In the genomic region with DNA sequence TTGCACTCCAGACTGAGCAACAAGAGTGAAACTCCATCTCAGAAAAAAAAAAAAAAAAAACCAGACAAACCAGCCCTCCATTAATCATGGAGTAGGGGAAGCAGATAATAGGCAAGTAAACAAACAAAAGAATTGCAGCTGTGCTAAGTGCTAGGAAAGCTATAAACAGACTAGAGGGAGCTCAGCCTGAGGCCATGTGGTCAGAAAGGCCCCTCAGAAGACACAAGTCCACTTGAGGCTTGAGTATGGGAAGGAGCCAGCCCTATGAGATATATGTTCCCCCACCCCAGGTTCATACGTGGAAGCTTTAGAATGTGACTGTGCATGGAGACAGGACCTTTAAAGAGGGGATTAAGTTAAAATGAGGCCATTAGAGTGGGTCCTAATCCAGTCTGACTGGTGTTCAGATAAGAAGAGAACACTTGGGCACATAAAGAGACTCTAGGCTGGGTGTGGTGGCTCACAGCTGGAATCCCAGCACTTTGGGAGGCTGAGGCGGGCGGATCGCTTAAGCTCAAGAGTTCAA, we compare ENCODE assay signal across 13 cellular contexts.
A peak's percentile ranks its signal among the peaks of the same experiment; 100 is the strongest.
DNase-seq lines count a peak whose midpoint lies in the region; ATAC-seq and TF ChIP-seq lines count a peak whose summit lies in the region.
"Had no signal": no experiment of that assay in that cellular context is flagged by ENCODE, and none has a peak within 500 bp of the region (broad histone marks: within the 10 kb centered on the region; RNA-seq: fewer than 3 reads in every experiment).

No MANE protein-coding gene starts in this region.

- H3K9me2 ChIP-seq in hepatocyte (replicated peaks; ENCODE audit: insufficient read depth) = no peaks in the 10 kb centered on the region

- H3K27me3 Mint-ChIP-seq in Caco-2 (ENCODE audit: insufficient read depth, unreplicated experiment) = no peaks in the 10 kb centered on the region
- H3K27me3 Mint-ChIP-seq: activated CD4-positive, alpha-beta memory T cell treated with anti-CD3 and anti-CD28 coated beads, Interleukin-2, amount 10 ng/mL, durations not matched to agents 7 days and 5 days had no signal

- intact Hi-C loops in Caco-2 (cut with micrococcal nuclease; ENCODE audit: unreplicated experiment) = no loop called here

- CTCF ChIA-PET in Caco-2 (lab: Charles Lee) = interaction anchor here (0.7 to 1.2 kb wide), 5 partner anchors 9 to 239 kb away, joined by 3 to 6 read pairs (median 4); no protein-coding TSS in a partner anchor

- POLR2A ChIA-PET in Caco-2 (lab: Charles Lee) = interaction anchor here (0.6 kb wide), 1 partner anchor 448 kb away, joined by 4 read pairs; no protein-coding TSS in a partner anchor

- in situ Hi-C loops in KBM-7 (cut with MboI; ENCODE audit: low pct_unique_long_range_greater_than_20kb, low sequenced_read_pairs) = no loop called here

- ATAC-seq in HG03521 (IDR thresholded peaks at IDR 0.05; ENCODE audit: unreplicated experiment) (no peak), HG03439 (IDR thresholded peaks at IDR 0.05; ENCODE audit: unreplicated experiment) (no peak), HG03135 (IDR thresholded peaks at IDR 0.05; ENCODE audit: unreplicated experiment) (no peak)
- ATAC-seq: mucosa of descending colon had no signal

- H3K27ac Mint-ChIP-seq in Caco-2 (ENCODE audit: unreplicated experiment) = peak overlapping the region; percentile 71
- H3K27ac Mint-ChIP-seq: activated CD4-positive, alpha-beta memory T cell treated with anti-CD3 and anti-CD28 coated beads, Interleukin-2, amount 10 ng/mL, durations not matched to agents 7 days and 5 days had no signal

- H3K4me1 ChIP-seq in Caco-2 (peaks cover 14% of the 10 kb centered on the region), hepatocyte (ENCODE audit: insufficient read depth) (no peaks in the 10 kb centered on the region)

- H3K4me2 ChIP-seq in hepatocyte = no peak overlapping the region

- H3K79me2 ChIP-seq in hepatocyte = no peaks in the 10 kb centered on the region

- no peak for TF ChIP-seq CTCF in Caco-2 (IDR thresholded peaks at IDR 0.05; ENCODE audit: insufficient read depth in 1 of 2, low read depth in 1 of 2, low read length in 1 of 2, severe bottlenecking in 1 of 2, unreplicated experiment in 1 of 2)
- TF ChIP-seq CTCF in hepatocyte (IDR thresholded peaks at IDR 0.05; ENCODE audit: poor library complexity) = no peak

- no peak overlapping the region for H3K4me3 Mint-ChIP-seq in Caco-2 (ENCODE audit: unreplicated experiment)
- H3K4me3 Mint-ChIP-seq: activated CD4-positive, alpha-beta memory T cell treated with anti-CD3 and anti-CD28 coated beads, Interleukin-2, amount 10 ng/mL, durations not matched to agents 7 days and 5 days had no signal

- no peaks in the 10 kb centered on the region for H3K27me3 ChIP-seq in Caco-2 (replicated peaks; ENCODE audit: control insufficient read depth, insufficient read depth, low read length)
- H3K27me3 ChIP-seq in hepatocyte = no peaks in the 10 kb centered on the region

- peaks cover 14% of the 10 kb centered on the region for H3K4me1 Mint-ChIP-seq in Caco-2 (ENCODE audit: low read depth, unreplicated experiment)
- H3K4me1 Mint-ChIP-seq: activated CD4-positive, alpha-beta memory T cell treated with anti-CD3 and anti-CD28 coated beads, Interleukin-2, amount 10 ng/mL, durations not matched to agents 7 days and 5 days had no signal

- H3K9me3 Mint-ChIP-seq in Caco-2 (ENCODE audit: unreplicated experiment) = no peaks in the 10 kb centered on the region
- H3K9me3 Mint-ChIP-seq: activated CD4-positive, alpha-beta memory T cell treated with anti-CD3 and anti-CD28 coated beads, Interleukin-2, amount 10 ng/mL, durations not matched to agents 7 days and 5 days had no signal

- WGBS in hepatocyte (ENCODE audit: low lambda C conversion rate, missing lambda C conversion rate) = 54% methylated on average over 4 of the region's 4 CpGs

- no peak overlapping the region for H2AFZ ChIP-seq in hepatocyte

- H3K27ac ChIP-seq in hepatocyte = peak overlapping the region; percentile 23

- H3K4me3 ChIP-seq in Caco-2 (ENCODE audit: low read depth, low read length) (no peak overlapping the region), hepatocyte (no peak overlapping the region)
- H3K4me3 ChIP-seq: MG63, mucosa of descending colon had no signal

- DNase-seq in Caco-2 (peak; percentile 73 to 75), HT-29 (ENCODE audit: low spot score) (peak; percentile 84), NCI-H524 (lab: John Stamatoyannopoulos, UW) (peak; percentile 24 to 55), hepatocyte (ENCODE audit: low spot score) (peak; percentile 44), KBM-7 (no peak)
- DNase-seq: activated CD4-positive, alpha-beta memory T cell treated with anti-CD3 and anti-CD28 coated beads, Interleukin-2, amount 10 ng/mL, durations not matched to agents 7 days and 5 days; activated naive CD4-positive, alpha-beta T cell treated with Interleukin-2 at 50 U/mL for 16 hours; MG63; mucosa of descending colon; substantia nigra had no signal

- H3K36me3 ChIP-seq in Caco-2 (ENCODE audit: control insufficient read depth, insufficient read depth, low read length) (no peaks in the 10 kb centered on the region), hepatocyte (replicated peaks; ENCODE audit: insufficient read depth, low read depth) (no peaks in the 10 kb centered on the region)
- H3K36me3 ChIP-seq: MG63 had no signal

- peaks cover 10% of the 10 kb centered on the region for H3K36me3 Mint-ChIP-seq in Caco-2 (ENCODE audit: insufficient read depth, unreplicated experiment)

- H4K20me1 ChIP-seq in hepatocyte (ENCODE audit: insufficient read depth, poor library complexity, severe bottlenecking) = no peaks in the 10 kb centered on the region

- no TSS peak for BruUV-seq in Caco-2 (replicated peaks; lab: Mats Ljungman, UMichigan)

- H3K9me3 ChIP-seq in Caco-2 (no peaks in the 10 kb centered on the region), hepatocyte (ENCODE audit: low read depth) (no peaks in the 10 kb centered on the region)
- H3K9me3 ChIP-seq: MG63, mucosa of descending colon had no signal
